In genomic region chr7:128030999-128031681, GRCh38 we compare ENCODE assay signal across 8 cellular contexts. TPM values are rescaled to one million over a fixed set of nuclear protein-coding genes. Genes with fewer than 3 reads are reported as not detected.
DNase-seq lines count a peak whose midpoint lies in the region; ATAC-seq and TF ChIP-seq lines count a peak whose summit lies in the region.

TSS of gene LRRC4 (minus strand) at chr7:128031437. CDS start at chr7:128030640, 797 bp downstream.

- peak within 1 kb of the TSS; percentile 78 for H3K4me3 Mint-ChIP-seq in activated CD4-positive, alpha-beta memory T cell treated with anti-CD3 and anti-CD28 coated beads, Interleukin-2, amount 10 ng/mL, durations not matched to agents 7 days and 5 days

- H3K9ac ChIP-seq in BLaER1 treated with 17β-estradiol and CSF1 and Interleukin-3, amounts not matched to agents 10 nM and 100 nM = peak within 1 kb of the TSS; percentile 86 to 96 (median 94)

- H3K36me3 Mint-ChIP-seq in activated CD4-positive, alpha-beta memory T cell treated with anti-CD3 and anti-CD28 coated beads, Interleukin-2, amount 10 ng/mL, durations not matched to agents 7 days and 5 days (ENCODE audit: low read depth) = peaks cover 14% of the 10 kb centered on the region

- H4K20me1 ChIP-seq in BLaER1 treated with 17β-estradiol and CSF1 and Interleukin-3, amounts not matched to agents 10 nM and 100 nM = peaks cover 32 to 81% (median 59%) of the 10 kb centered on the region in 11 experiments; a peak in 21 of 22 replicates

- intact Hi-C loops in tibial artery (cut with DNase I; ENCODE audit: low total_unique reads) = no loop called here

- ATAC-seq in GM19328 (IDR thresholded peaks at IDR 0.05; ENCODE audit: unreplicated experiment) (peak; percentile 45), HG03354 (IDR thresholded peaks at IDR 0.05; ENCODE audit: poor library complexity, severe bottlenecking, unreplicated experiment) (peak; percentile 44)

- CTCF ChIA-PET in activated CD4-positive, alpha-beta memory T cell treated with anti-CD3 and anti-CD28 coated beads, Interleukin-2, amount 10 ng/mL, durations not matched to agents 7 days and 5 days (lab: Charles Lee) = no interaction called here

- peaks cover 0 to 13% (median 8%) of the 10 kb centered on the region in 11 experiments; a peak in 9 of 22 replicates for H3K27me3 ChIP-seq in BLaER1 treated with 17β-estradiol and CSF1 and Interleukin-3, amounts not matched to agents 10 nM and 100 nM
- no peaks in the 10 kb centered on the region for H3K27me3 ChIP-seq in esophagus (ENCODE audit: control insufficient read depth in 1 of 2, insufficient read depth in 2 of 2, low read length in 2 of 2)
- H3K27me3 ChIP-seq in tibial artery = peaks cover 0 to 25% of the 10 kb centered on the region in 2 donors

- POLR2A ChIA-PET in activated CD4-positive, alpha-beta memory T cell treated with anti-CD3 and anti-CD28 coated beads, Interleukin-2, amount 10 ng/mL, durations not matched to agents 7 days and 5 days (lab: Charles Lee) = no interaction called here

- H3K4me3 ChIP-seq in BLaER1 treated with 17β-estradiol and CSF1 and Interleukin-3, amounts not matched to agents 10 nM and 100 nM = peak within 1 kb of the TSS; percentile 76 to 95 (median 90)
- H3K4me3 ChIP-seq in esophagus (ENCODE audit: low read depth in 1 of 2, low read length in 2 of 2) (peak within 1 kb of the TSS; percentile 51 to 74), tibial artery (peak within 1 kb of the TSS; percentile 47 to 58)

- peaks cover 59 to 80% (median 66%) of the 10 kb centered on the region in 10 experiments for H3K4me1 ChIP-seq in BLaER1 treated with 17β-estradiol and CSF1 and Interleukin-3, amounts not matched to agents 10 nM and 100 nM
- H3K4me1 ChIP-seq in esophagus (ENCODE audit: control insufficient read depth in 2 of 2, insufficient read depth in 2 of 2, low read length in 1 of 2) = peaks cover 3 to 13% of the 10 kb centered on the region in 2 donors
- peaks cover 0 to 24% (median 19%) of the 10 kb centered on the region in 4 donors for H3K4me1 ChIP-seq in tibial artery

- 1 to 13% methylated on average over 43 to 82 of the region's 83 CpGs for WGBS in esophagus, 2 donors

- H3K36me3 ChIP-seq in BLaER1 treated with 17β-estradiol and CSF1 and Interleukin-3, amounts not matched to agents 10 nM and 100 nM = peaks cover 0 to 38% (median 30%) of the 10 kb centered on the region in 11 experiments; a peak in 20 of 22 replicates
- H3K36me3 ChIP-seq in esophagus (ENCODE audit: control insufficient read depth in 2 of 2, insufficient read depth in 2 of 2, low read length in 1 of 2) (peaks cover 0 to 11% of the 10 kb centered on the region in 2 donors), tibial artery (peaks cover 0 to 10% (median 0%) of the 10 kb centered on the region in 3 donors)

- peak within 1 kb of the TSS; percentile 96 to 100 (median 98) for H3K4me2 ChIP-seq in BLaER1 treated with 17β-estradiol and CSF1 and Interleukin-3, amounts not matched to agents 10 nM and 100 nM

- H3K9me3 ChIP-seq in BLaER1 treated with 17β-estradiol and CSF1 and Interleukin-3, amounts not matched to agents 10 nM and 100 nM (replicated peaks in 1 of 11) = peaks cover 0 to 7% (median 0%) of the 10 kb centered on the region in 11 experiments; a peak in 3 of 22 replicates
- H3K9me3 ChIP-seq in esophagus (ENCODE audit: control insufficient read depth in 2 of 2, insufficient read depth in 1 of 2, low read depth in 1 of 2, low read length in 1 of 2) (no peaks in the 10 kb centered on the region), tibial artery (no peaks in the 10 kb centered on the region)

- no peak within 1 kb of the TSS for H3K27ac Mint-ChIP-seq in activated CD4-positive, alpha-beta memory T cell treated with anti-CD3 and anti-CD28 coated beads, Interleukin-2, amount 10 ng/mL, durations not matched to agents 7 days and 5 days

- H3K9me3 Mint-ChIP-seq in activated CD4-positive, alpha-beta memory T cell treated with anti-CD3 and anti-CD28 coated beads, Interleukin-2, amount 10 ng/mL, durations not matched to agents 7 days and 5 days = no peaks in the 10 kb centered on the region

- TF ChIP-seq CTCF in tibial artery (IDR thresholded peaks at IDR 0.05) = no peak

- peak within 1 kb of the TSS; percentile 69 to 95 (median 92); a peak in 21 of 22 replicates for H3K27ac ChIP-seq in BLaER1 treated with 17β-estradiol and CSF1 and Interleukin-3, amounts not matched to agents 10 nM and 100 nM
- H3K27ac ChIP-seq in esophagus (ENCODE audit: low read depth in 2 of 2, low read length in 1 of 2) = peak within 1 kb of the TSS in 1 of 2 donors; percentile 8
- H3K27ac ChIP-seq in tibial artery = no peak within 1 kb of the TSS

- H3K27me3 Mint-ChIP-seq in activated CD4-positive, alpha-beta memory T cell treated with anti-CD3 and anti-CD28 coated beads, Interleukin-2, amount 10 ng/mL, durations not matched to agents 7 days and 5 days = peaks cover 15% of the 10 kb centered on the region

- DNase-seq in activated CD4-positive, alpha-beta memory T cell treated with anti-CD3 and anti-CD28 coated beads, Interleukin-2, amount 10 ng/mL, durations not matched to agents 7 days and 5 days = peak; percentile 42
- DNase-seq in midbrain (lab: John Stamatoyannopoulos, UW) (peak; percentile 38), tibial artery (no peak), H4 (ENCODE audit: low spot score) (no peak)

- H3K4me1 Mint-ChIP-seq in activated CD4-positive, alpha-beta memory T cell treated with anti-CD3 and anti-CD28 coated beads, Interleukin-2, amount 10 ng/mL, durations not matched to agents 7 days and 5 days = peaks cover 12% of the 10 kb centered on the region

RNA-seq across cellular contexts. Expression of gene LRRC4, which starts in this region (rescaled TPM):
- total RNA-seq in activated CD4-positive, alpha-beta memory T cell treated with anti-CD3 and anti-CD28 coated beads, Interleukin-2, amount 10 ng/mL, durations not matched to agents 7 days and 5 days = not detected
- polyA plus RNA-seq in esophagus = 1 to 10 TPM; 1.9 to 2.1 TPM
- not detected in 2 replicates for total RNA-seq in H4 (2014; rRNA removed; shearing (Covaris generic))

Comparison
In these comparisons a context has a peak if more than half of its experiments do, and no peak if none do; other contexts are left out.
1. Peak in DNase-seq in activated CD4-positive, alpha-beta memory T cell treated with anti-CD3 and anti-CD28 coated beads, Interleukin-2, amount 10 ng/mL, durations not matched to agents 7 days and 5 days; RNA of the gene not detected or under 1 TPM.
2. H3K27ac ChIP-seq: peak in BLaER1 treated with 17β-estradiol and CSF1 and Interleukin-3, amounts not matched to agents 10 nM and 100 nM (11 of 11); none in tibial artery (0 of 2).
3. Peak in every context shown above with its lines, with median percentiles within 50 percentile points of each other: H3K4me3 ChIP-seq.